ENCODE assay signal across 6 cellular contexts in the genomic region with DNA sequence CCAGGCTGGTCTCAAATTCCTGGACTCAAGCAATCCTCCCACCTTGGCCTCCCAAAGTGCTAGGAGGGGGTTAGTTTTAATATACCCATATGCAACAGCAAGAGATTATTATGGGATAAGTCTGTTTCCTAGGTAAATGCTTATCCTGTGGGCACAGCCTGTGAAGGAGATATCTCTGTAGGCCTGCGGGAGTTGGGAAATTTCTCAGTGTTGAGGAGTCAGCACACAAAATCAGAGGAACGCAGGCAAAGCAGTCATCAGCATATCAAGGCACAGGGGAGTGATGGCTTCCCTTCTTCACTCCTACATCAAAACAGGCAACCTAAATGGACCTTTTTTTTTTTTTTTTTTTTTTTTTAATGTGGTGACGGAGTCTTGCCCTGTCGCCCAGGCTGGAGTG.
"Had no signal": no experiment of that assay in that cellular context is flagged by ENCODE, and none has a peak within 500 bp of the region (broad histone marks: within the 10 kb centered on the region; RNA-seq: fewer than 3 reads in every experiment).

No MANE protein-coding gene starts in this region.

- H3K4me2 ChIP-seq: GM23338 had no signal

- FAIRE-seq: H1, H54 had no signal

- DNase-seq: H9, HCEC 1CT, IMR-90 had no signal

- H3K4me3 ChIP-seq: GM23338 had no signal

- H2AFZ ChIP-seq: GM23338 had no signal

- ATAC-seq: GM23338 had no signal
